4 cellular contexts compared by ENCODE assay signal in genomic region chr10:45346652-45347335, GRCh38. TPM values are rescaled to one million over a fixed set of nuclear protein-coding genes. Genes with fewer than 3 reads are reported as not detected.
"Had no signal": no experiment of that assay in that cellular context is flagged by ENCODE, and none has a peak within 500 bp of the region (broad histone marks: within the 10 kb centered on the region; RNA-seq: fewer than 3 reads in every experiment).

No MANE protein-coding gene starts in this region.

RNA-seq across cellular contexts. Expression of gene ALOX5, which starts 27.2 kb away (rescaled TPM):
- total RNA-seq: LHCN-M2, M059J, MCF 10A, NCI-H460 had no signal

RNA-seq across cellular contexts. Expression of gene OR13A1, which starts 31.4 kb away (rescaled TPM):
- total RNA-seq: LHCN-M2, MCF 10A, NCI-H460 had no signal
